3 cellular contexts compared by ENCODE assay signal in genomic region chr9:96818535-96818934, GRCh38.
TF ChIP-seq lines count a peak whose summit lies in the region.

No MANE protein-coding gene starts in this region.

TF ChIP-seq in A549, 52 proteins besides CTCF, POLR2A, EP300 and RAD21:
- TF ChIP-seq EHMT2 (IDR thresholded peaks at IDR 0.05; ENCODE audit: low read depth) (no peak), HOXA7 (CRISPR knock-in tag; IDR thresholded peaks at IDR 0.05) (no peak), USF2 (IDR thresholded peaks at IDR 0.05) (no peak), FOXS1 (CRISPR knock-in tag; IDR thresholded peaks at IDR 0.05) (no peak), E2F6 (IDR thresholded peaks at IDR 0.05; ENCODE audit: borderline replicate concordance, low read depth) (no peak), NFE2L2 (conservative IDR thresholded peaks at IDR 0.05; ENCODE audit: low read length) (no peak), MAZ (IDR thresholded peaks at IDR 0.05; ENCODE audit: borderline replicate concordance, low read depth, low read length) (no peak), HES2 (IDR thresholded peaks at IDR 0.05) (peak; percentile 76), PHF8 (IDR thresholded peaks at IDR 0.05; ENCODE audit: borderline replicate concordance, low read depth) (no peak), GATA3 (IDR thresholded peaks at IDR 0.05; ENCODE audit: borderline replicate concordance) (peak; percentile 54; the same call in 1 of the 2 replicates), NPAS2 (CRISPR knock-in tag; IDR thresholded peaks at IDR 0.05; ENCODE audit: borderline replicate concordance) (no peak), HEYL (CRISPR knock-in tag; IDR thresholded peaks at IDR 0.05) (no peak), NR3C1 (IDR thresholded peaks at IDR 0.05) (no peak), KDM1A (IDR thresholded peaks at IDR 0.05; ENCODE audit: low read depth) (0 out of 2 replicates have a peak, but pooled peaks have one; percentile 15), MYC (IDR thresholded peaks at IDR 0.05; ENCODE audit: borderline replicate concordance, low read length) (no peak), HMGXB4 (CRISPR knock-in tag; IDR thresholded peaks at IDR 0.05; ENCODE audit: borderline replicate concordance) (no peak), SMC3 (IDR thresholded peaks at IDR 0.05) (no peak), CBX8 (IDR thresholded peaks at IDR 0.05) (no peak), CHD2 (IDR thresholded peaks at IDR 0.05; ENCODE audit: low read length, partially characterized antibody) (no peak)
- TF ChIP-seq, protein P1, sequence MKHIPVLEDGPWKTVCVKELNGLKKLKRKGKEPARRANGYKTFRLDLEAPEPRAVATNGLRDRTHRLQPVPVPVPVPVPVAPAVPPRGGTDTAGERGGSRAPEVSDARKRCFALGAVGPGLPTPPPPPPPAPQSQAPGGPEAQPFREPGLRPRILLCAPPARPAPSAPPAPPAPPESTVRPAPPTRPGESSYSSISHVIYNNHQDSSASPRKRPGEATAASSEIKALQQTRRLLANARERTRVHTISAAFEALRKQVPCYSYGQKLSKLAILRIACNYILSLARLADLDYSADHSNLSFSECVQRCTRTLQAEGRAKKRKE (CRISPR knock-in tag; IDR thresholded peaks at IDR 0.05; ENCODE audit: low read depth) = no peak

TF ChIP-seq in HEK293, 187 proteins besides CTCF, POLR2A, EP300 and RAD21:
- peak; percentile 66; the same call in 1 of the 2 replicates for TF ChIP-seq ZNF274 (IDR thresholded peaks at IDR 0.05; ENCODE audit: low read length)
- TF ChIP-seq ZNF274 (tag by site-specific recombination; IDR thresholded peaks at IDR 0.05; ENCODE audit: borderline replicate concordance) = peak; percentile 97
- no peak for TF ChIP-seq ZNF473 (tag by site-specific recombination; IDR thresholded peaks at IDR 0.05)
- peak; percentile 98 for TF ChIP-seq SETDB1 (IDR thresholded peaks at IDR 0.05; ENCODE audit: insufficient read length, low read length)

TF ChIP-seq in K562, 482 proteins besides CTCF, POLR2A, EP300 and RAD21:
- TF ChIP-seq ZEB2 (IDR thresholded peaks at IDR 0.05) = no peak
- TF ChIP-seq ZNF75A (CRISPR knock-in tag; IDR thresholded peaks at IDR 0.05) = 0 out of 2 replicates have a peak, but pooled peaks have one; percentile 39
- peak; percentile 99 for TF ChIP-seq ZNF274 (IDR thresholded peaks at IDR 0.05; ENCODE audit: borderline replicate concordance, low read depth, low read length)
- no peak for TF ChIP-seq ZNF41 (CRISPR knock-in tag; conservative IDR thresholded peaks at IDR 0.05)
- TF ChIP-seq CXXC5 (CRISPR knock-in tag; IDR thresholded peaks at IDR 0.05) = no peak
- TF ChIP-seq HDGF (IDR thresholded peaks at IDR 0.05) = no peak
- no peak for TF ChIP-seq MCM2 (IDR thresholded peaks at IDR 0.05; ENCODE audit: low read depth)
- TF ChIP-seq ZNF124 (CRISPR knock-in tag; IDR thresholded peaks at IDR 0.05) = no peak
- no peak for TF ChIP-seq ZNF398 (CRISPR knock-in tag; IDR thresholded peaks at IDR 0.05)
- TF ChIP-seq SPI1 (IDR thresholded peaks at IDR 0.05; ENCODE audit: borderline replicate concordance, low read depth, low read length) = no peak
- TF ChIP-seq TRIM24 (IDR thresholded peaks at IDR 0.05) = peak in 1 of 2 experiments; percentile 54; a peak in 1 of 4 replicates
- no peak for TF ChIP-seq ZNF23 (CRISPR knock-in tag; IDR thresholded peaks at IDR 0.05)
- TF ChIP-seq CBX3 (IDR thresholded peaks at IDR 0.05; ENCODE audit: borderline replicate concordance in 1 of 2, low read length in 2 of 2) = peak in 1 of 2 experiments; percentile 69; a peak in 1 of 3 replicates
- TF ChIP-seq PPARD (CRISPR knock-in tag; IDR thresholded peaks at IDR 0.05) = no peak
- TF ChIP-seq NR4A1 (CRISPR knock-in tag; IDR thresholded peaks at IDR 0.05) = no peak
- TF ChIP-seq NR4A1 (tag; IDR thresholded peaks at IDR 0.05) = no peak
- TF ChIP-seq, protein P2, sequence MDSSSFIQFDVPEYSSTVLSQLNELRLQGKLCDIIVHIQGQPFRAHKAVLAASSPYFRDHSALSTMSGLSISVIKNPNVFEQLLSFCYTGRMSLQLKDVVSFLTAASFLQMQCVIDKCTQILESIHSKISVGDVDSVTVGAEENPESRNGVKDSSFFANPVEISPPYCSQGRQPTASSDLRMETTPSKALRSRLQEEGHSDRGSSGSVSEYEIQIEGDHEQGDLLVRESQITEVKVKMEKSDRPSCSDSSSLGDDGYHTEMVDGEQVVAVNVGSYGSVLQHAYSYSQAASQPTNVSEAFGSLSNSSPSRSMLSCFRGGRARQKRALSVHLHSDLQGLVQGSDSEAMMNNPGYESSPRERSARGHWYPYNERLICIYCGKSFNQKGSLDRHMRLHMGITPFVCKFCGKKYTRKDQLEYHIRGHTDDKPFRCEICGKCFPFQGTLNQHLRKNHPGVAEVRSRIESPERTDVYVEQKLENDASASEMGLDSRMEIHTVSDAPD (CRISPR knock-in tag; IDR thresholded peaks at IDR 0.05) = no peak
- TF ChIP-seq, protein P3, sequence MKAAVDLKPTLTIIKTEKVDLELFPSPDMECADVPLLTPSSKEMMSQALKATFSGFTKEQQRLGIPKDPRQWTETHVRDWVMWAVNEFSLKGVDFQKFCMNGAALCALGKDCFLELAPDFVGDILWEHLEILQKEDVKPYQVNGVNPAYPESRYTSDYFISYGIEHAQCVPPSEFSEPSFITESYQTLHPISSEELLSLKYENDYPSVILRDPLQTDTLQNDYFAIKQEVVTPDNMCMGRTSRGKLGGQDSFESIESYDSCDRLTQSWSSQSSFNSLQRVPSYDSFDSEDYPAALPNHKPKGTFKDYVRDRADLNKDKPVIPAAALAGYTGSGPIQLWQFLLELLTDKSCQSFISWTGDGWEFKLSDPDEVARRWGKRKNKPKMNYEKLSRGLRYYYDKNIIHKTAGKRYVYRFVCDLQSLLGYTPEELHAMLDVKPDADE (conservative IDR thresholded peaks at IDR 0.05; ENCODE audit: control insufficient read depth, low read depth, low read length) = peak; percentile 60
- no peak for TF ChIP-seq NCOA4 (IDR thresholded peaks at IDR 0.05; ENCODE audit: partially characterized antibody)
- TF ChIP-seq ATF7 (IDR thresholded peaks at IDR 0.05) = no peak
- TF ChIP-seq ZNF174 (CRISPR knock-in tag; IDR thresholded peaks at IDR 0.05) = no peak
- peak; percentile 92 for TF ChIP-seq TRIM28 (IDR thresholded peaks at IDR 0.05)
- no peak for TF ChIP-seq NR2C1 (IDR thresholded peaks at IDR 0.05)
- no peak for TF ChIP-seq NR2C1 (tag; IDR thresholded peaks at IDR 0.05)
